ENCODE assay signal across 2 cellular contexts in genomic region chr6:16130437-16130891, GRCh38.
TF ChIP-seq lines count a peak whose summit lies in the region.

No MANE protein-coding gene starts in this region.

TF ChIP-seq in Ishikawa, 13 proteins besides CTCF, POLR2A, EP300 and RAD21 (continued from another document):
- TF ChIP-seq TCF12 (IDR thresholded peaks at IDR 0.05; ENCODE audit: low read depth) (no peak), REST (IDR thresholded peaks at IDR 0.05; ENCODE audit: low read depth) (no peak), YY1 (IDR thresholded peaks at IDR 0.05; ENCODE audit: low read depth) (no peak), CEBPB (IDR thresholded peaks at IDR 0.05) (no peak), USF1 (IDR thresholded peaks at IDR 0.05) (no peak)

TF ChIP-seq in K562, 482 proteins besides CTCF, POLR2A, EP300 and RAD21 (continued from another document and continues in another):
- TF ChIP-seq ESRRA (IDR thresholded peaks at IDR 0.05; ENCODE audit: borderline replicate concordance, low read depth) (no peak), NFRKB (IDR thresholded peaks at IDR 0.05; ENCODE audit: low read depth) (no peak), EHMT2 (IDR thresholded peaks at IDR 0.05) (no peak), SMARCB1 (IDR thresholded peaks at IDR 0.05; ENCODE audit: insufficient read length, low read depth) (no peak), HDAC1 (IDR thresholded peaks at IDR 0.05) (no peak), IRF1 (CRISPR knock-in tag; IDR thresholded peaks at IDR 0.05; ENCODE audit: borderline replicate concordance) (0 out of 2 replicates have a peak, but pooled peaks have one; percentile 24), ASH1L (IDR thresholded peaks at IDR 0.05; ENCODE audit: borderline replicate concordance, low read depth, partially characterized antibody) (no peak), ATF1 (CRISPR knock-in tag; IDR thresholded peaks at IDR 0.05) (no peak), ATF1 (tag; IDR thresholded peaks at IDR 0.05) (no peak), NR2C1 (IDR thresholded peaks at IDR 0.05) (no peak), NR2C1 (tag; IDR thresholded peaks at IDR 0.05) (peak; percentile 50), RBM22 (IDR thresholded peaks at IDR 0.05; ENCODE audit: low read depth, low read length, poor library complexity, severe bottlenecking) (no peak), MCM3 (IDR thresholded peaks at IDR 0.05) (no peak), POLR2B (IDR thresholded peaks at IDR 0.05; ENCODE audit: low read depth, partially characterized antibody) (no peak), ZBED1 (IDR thresholded peaks at IDR 0.05) (no peak), MBD2 (IDR thresholded peaks at IDR 0.05; ENCODE audit: borderline replicate concordance, low read depth) (no peak), NFE2L1 (tag; IDR thresholded peaks at IDR 0.05; ENCODE audit: borderline replicate concordance, low read depth) (no peak), NCOA6 (IDR thresholded peaks at IDR 0.05) (no peak), KLF1 (tag; IDR thresholded peaks at IDR 0.05) (no peak), FOXM1 (IDR thresholded peaks at IDR 0.05; ENCODE audit: low read depth) (no peak), FOXM1 (CRISPR knock-in tag; IDR thresholded peaks at IDR 0.05; ENCODE audit: low read depth) (no peak), SREBF2 (CRISPR knock-in tag; IDR thresholded peaks at IDR 0.05) (no peak), ZBTB26 (CRISPR knock-in tag; IDR thresholded peaks at IDR 0.05) (no peak), PHB2 (IDR thresholded peaks at IDR 0.05; ENCODE audit: low read depth) (no peak), FOXO4 (CRISPR knock-in tag; IDR thresholded peaks at IDR 0.05) (no peak), SLC30A9 (CRISPR knock-in tag; IDR thresholded peaks at IDR 0.05) (no peak), BRD4 (IDR thresholded peaks at IDR 0.05) (no peak), CTCFL (IDR thresholded peaks at IDR 0.05; ENCODE audit: borderline replicate concordance, insufficient read depth, low read depth, low read length, poor library complexity, severe bottlenecking) (no peak), MXI1 (IDR thresholded peaks at IDR 0.05; ENCODE audit: low read depth, low read length) (no peak), RBM14 (IDR thresholded peaks at IDR 0.05; ENCODE audit: borderline replicate concordance, insufficient read depth, low read depth, low read length) (no peak), MCM5 (IDR thresholded peaks at IDR 0.05; ENCODE audit: low read depth) (no peak), SOX6 (IDR thresholded peaks at IDR 0.05) (no peak), HSF4 (CRISPR knock-in tag; IDR thresholded peaks at IDR 0.05; ENCODE audit: borderline replicate concordance) (no peak), ZBTB9 (CRISPR knock-in tag; IDR thresholded peaks at IDR 0.05) (no peak), HEY1 (CRISPR knock-in tag; IDR thresholded peaks at IDR 0.05; ENCODE audit: borderline replicate concordance) (no peak), SUPT5H (IDR thresholded peaks at IDR 0.05) (no peak), MAZ (CRISPR knock-in tag; conservative IDR thresholded peaks at IDR 0.05 in 1 of 2, IDR thresholded peaks at IDR 0.05 in 1 of 2) (no peak), E2F6 (IDR thresholded peaks at IDR 0.05; ENCODE audit: borderline replicate concordance in 1 of 2, extremely low read depth in 1 of 2, insufficient read depth in 1 of 2, insufficient read length in 1 of 2, low read depth in 1 of 2, low read length in 1 of 2, poor library complexity in 1 of 2, severe bottlenecking in 1 of 2) (no peak), ZBTB11 (CRISPR knock-in tag; IDR thresholded peaks at IDR 0.05) (peak in 1 of 3 experiments; percentile 30; a peak in 1 of 6 replicates), SMARCA4 (IDR thresholded peaks at IDR 0.05) (no peak), ZNF280A (IDR thresholded peaks at IDR 0.05; ENCODE audit: low read depth, partially characterized antibody) (no peak), SRSF3 (IDR thresholded peaks at IDR 0.05; ENCODE audit: insufficient read depth, low read length) (no peak), SRF (CRISPR knock-in tag; IDR thresholded peaks at IDR 0.05) (no peak), SMC3 (conservative IDR thresholded peaks at IDR 0.05; ENCODE audit: insufficient read depth, low read depth, low read length) (no peak), FUS (optimal IDR thresholded peaks at IDR 0.05; ENCODE audit: low read depth, low read length) (no peak), PML (IDR thresholded peaks at IDR 0.05; ENCODE audit: low read length) (0 out of 2 replicates have a peak, but pooled peaks have one; percentile 9), MLX (CRISPR knock-in tag; conservative IDR thresholded peaks at IDR 0.05) (no peak), ETV6 (IDR thresholded peaks at IDR 0.05; ENCODE audit: borderline replicate concordance in 1 of 2, low read depth in 2 of 2, low read length in 1 of 2) (no peak), ETV6 (CRISPR knock-in tag; IDR thresholded peaks at IDR 0.05; ENCODE audit: borderline replicate concordance) (no peak), EP400 (IDR thresholded peaks at IDR 0.05) (no peak), ELK3 (CRISPR knock-in tag; IDR thresholded peaks at IDR 0.05) (no peak), CXXC5 (CRISPR knock-in tag; IDR thresholded peaks at IDR 0.05) (no peak), ZNF436 (CRISPR knock-in tag; IDR thresholded peaks at IDR 0.05) (no peak), ZNF408 (CRISPR knock-in tag; IDR thresholded peaks at IDR 0.05; ENCODE audit: low read depth) (no peak), XRCC4 (IDR thresholded peaks at IDR 0.05; ENCODE audit: extremely low read depth, insufficient read depth, insufficient read length) (no peak), HNRNPLL (IDR thresholded peaks at IDR 0.05; ENCODE audit: low read depth, low read length, poor library complexity, severe bottlenecking) (peak; percentile 9), PHF20 (IDR thresholded peaks at IDR 0.05; ENCODE audit: partially characterized antibody) (no peak), HMG20A (CRISPR knock-in tag; conservative IDR thresholded peaks at IDR 0.05) (no peak), MYC (IDR thresholded peaks at IDR 0.05; ENCODE audit: low read depth, low read length) (no peak), MYC (CRISPR knock-in tag; IDR thresholded peaks at IDR 0.05; ENCODE audit: borderline replicate concordance, low read depth) (no peak), ZNF175 (CRISPR knock-in tag; IDR thresholded peaks at IDR 0.05; ENCODE audit: low read depth) (0 out of 2 replicates have a peak, but pooled peaks have one; percentile 9), ZNF212 (CRISPR knock-in tag; IDR thresholded peaks at IDR 0.05) (no peak), FOXK2 (conservative IDR thresholded peaks at IDR 0.05 in 1 of 2, IDR thresholded peaks at IDR 0.05 in 1 of 2; ENCODE audit: low read depth in 2 of 2) (no peak)
